8 cellular contexts compared by ENCODE assay signal in genomic region chr4:182447938-182448280, GRCh38.
DNase-seq lines count a peak whose midpoint lies in the region; ATAC-seq, FAIRE-seq and TF ChIP-seq lines count a peak whose summit lies in the region.

No MANE protein-coding gene starts in this region.

- H3K36me3 ChIP-seq in thyroid gland = no peaks in the 10 kb centered on the region

- no peaks in the 10 kb centered on the region for H3K9me3 ChIP-seq in thyroid gland

- POLR2A ChIA-PET in activated CD4-positive, alpha-beta T cell treated with anti-CD3 and anti-CD28 coated beads, Interleukin-2, amount 10 ng/mL, durations not matched to agents 7 days and 5 days (lab: Charles Lee) = no interaction called here

- H3K4me1 Mint-ChIP-seq in activated CD4-positive, alpha-beta T cell treated with anti-CD3 and anti-CD28 coated beads, Interleukin-2, amount 10 ng/mL, durations not matched to agents 7 days and 5 days = peaks cover 14% of the 10 kb centered on the region

- no peaks in the 10 kb centered on the region for H3K9me3 Mint-ChIP-seq in activated CD4-positive, alpha-beta T cell treated with anti-CD3 and anti-CD28 coated beads, Interleukin-2, amount 10 ng/mL, durations not matched to agents 7 days and 5 days

- H3K27ac ChIP-seq in cingulate gyrus (ENCODE audit: low read depth, low read length) = peak overlapping the region; percentile 67
- H3K27ac ChIP-seq in thyroid gland = peak overlapping the region in 2 of 3 donors; percentile 47 to 77

- H3K4me3 ChIP-seq in lower leg skin (ENCODE audit: low read depth, poor library complexity, severe bottlenecking) = peak overlapping the region; percentile 50
- peak overlapping the region; percentile 57 to 76 (median 75) for H3K4me3 ChIP-seq in thyroid gland (replicated peaks in 1 of 3)

- no peak for ATAC-seq in GM18858 (IDR thresholded peaks at IDR 0.05; ENCODE audit: unreplicated experiment)

- H3K27me3 Mint-ChIP-seq in activated CD4-positive, alpha-beta T cell treated with anti-CD3 and anti-CD28 coated beads, Interleukin-2, amount 10 ng/mL, durations not matched to agents 7 days and 5 days = peaks cover 60% of the 10 kb centered on the region

- H3K27me3 ChIP-seq in thyroid gland = no peaks in the 10 kb centered on the region

- intact Hi-C loops in lower leg skin (cut with DNase I; ENCODE audit: low total_unique reads) (no loop called here), thyroid gland (cut with DNase I) (no loop called here)

- TF ChIP-seq POLR2A in lower leg skin (IDR thresholded peaks at IDR 0.05) = no peak
- peak in 1 of 2 donors; percentile 5 for TF ChIP-seq POLR2A in thyroid gland (IDR thresholded peaks at IDR 0.05)

- 2 to 5% methylated on average over 9 to 21 of the region's 22 CpGs for WGBS in lower leg skin, 2 donors
- 1 to 6% methylated on average over 20 of the region's 22 CpGs for WGBS in thyroid gland, 2 donors

- no peaks in the 10 kb centered on the region for H3K4me1 ChIP-seq in thyroid gland

- peaks cover 3% of the 10 kb centered on the region for H3K36me3 Mint-ChIP-seq in activated CD4-positive, alpha-beta T cell treated with anti-CD3 and anti-CD28 coated beads, Interleukin-2, amount 10 ng/mL, durations not matched to agents 7 days and 5 days (ENCODE audit: low read depth)

- no peak overlapping the region for H3K27ac Mint-ChIP-seq in activated CD4-positive, alpha-beta T cell treated with anti-CD3 and anti-CD28 coated beads, Interleukin-2, amount 10 ng/mL, durations not matched to agents 7 days and 5 days

- FAIRE-seq in D721Med (lab: Jason Lieb, UNC) = no peak

- no peak for DNase-seq in activated CD4-positive, alpha-beta T cell treated with anti-CD3 and anti-CD28 coated beads, Interleukin-2, amount 10 ng/mL, durations not matched to agents 7 days and 5 days
- DNase-seq in activated CD4-positive, alpha-beta T cell treated with anti-CD3 and anti-CD28 coated beads, Interleukin-2, amount 50 U/mL, for 1 hour = no peak
- peak in 1 of 2 donors; percentile 62 for DNase-seq in lower leg skin (ENCODE audit: low spot score in 2 of 2)
- DNase-seq in thyroid gland = peak; percentile 21 to 26
- DNase-seq in NCI-H1417 treated with DMSO at 0.1 percent for 48 hours (lab: John Stamatoyannopoulos, UW) = no peak
- no peak for DNase-seq in D721Med (ENCODE audit: insufficient read length, low spot score)

- H3K4me3 Mint-ChIP-seq in activated CD4-positive, alpha-beta T cell treated with anti-CD3 and anti-CD28 coated beads, Interleukin-2, amount 10 ng/mL, durations not matched to agents 7 days and 5 days = peak overlapping the region; percentile 53

- CTCF ChIA-PET in activated CD4-positive, alpha-beta T cell treated with anti-CD3 and anti-CD28 coated beads, Interleukin-2, amount 10 ng/mL, durations not matched to agents 7 days and 5 days (lab: Charles Lee) = no interaction called here

- TF ChIP-seq CTCF in lower leg skin (IDR thresholded peaks at IDR 0.05) = no peak
- TF ChIP-seq CTCF in thyroid gland (IDR thresholded peaks at IDR 0.05) = no peak
- no peak for TF ChIP-seq CTCF in D721Med (IDR thresholded peaks at IDR 0.05; ENCODE audit: insufficient read depth, missing control alignments)

Comparison
In these comparisons a context has a peak if more than half of its experiments do, and no peak if none do; other contexts are left out.
1. DNase-seq: peak in thyroid gland (2 of 2); none in activated CD4-positive, alpha-beta T cell treated with anti-CD3 and anti-CD28 coated beads, Interleukin-2, amount 10 ng/mL, durations not matched to agents 7 days and 5 days (single experiment), activated CD4-positive, alpha-beta T cell treated with anti-CD3 and anti-CD28 coated beads, Interleukin-2, amount 50 U/mL, for 1 hour (single experiment), NCI-H1417 treated with DMSO at 0.1 percent for 48 hours (single experiment) and D721Med (single experiment).